ENCODE assay signal across 8 cellular contexts in the genomic region with DNA sequence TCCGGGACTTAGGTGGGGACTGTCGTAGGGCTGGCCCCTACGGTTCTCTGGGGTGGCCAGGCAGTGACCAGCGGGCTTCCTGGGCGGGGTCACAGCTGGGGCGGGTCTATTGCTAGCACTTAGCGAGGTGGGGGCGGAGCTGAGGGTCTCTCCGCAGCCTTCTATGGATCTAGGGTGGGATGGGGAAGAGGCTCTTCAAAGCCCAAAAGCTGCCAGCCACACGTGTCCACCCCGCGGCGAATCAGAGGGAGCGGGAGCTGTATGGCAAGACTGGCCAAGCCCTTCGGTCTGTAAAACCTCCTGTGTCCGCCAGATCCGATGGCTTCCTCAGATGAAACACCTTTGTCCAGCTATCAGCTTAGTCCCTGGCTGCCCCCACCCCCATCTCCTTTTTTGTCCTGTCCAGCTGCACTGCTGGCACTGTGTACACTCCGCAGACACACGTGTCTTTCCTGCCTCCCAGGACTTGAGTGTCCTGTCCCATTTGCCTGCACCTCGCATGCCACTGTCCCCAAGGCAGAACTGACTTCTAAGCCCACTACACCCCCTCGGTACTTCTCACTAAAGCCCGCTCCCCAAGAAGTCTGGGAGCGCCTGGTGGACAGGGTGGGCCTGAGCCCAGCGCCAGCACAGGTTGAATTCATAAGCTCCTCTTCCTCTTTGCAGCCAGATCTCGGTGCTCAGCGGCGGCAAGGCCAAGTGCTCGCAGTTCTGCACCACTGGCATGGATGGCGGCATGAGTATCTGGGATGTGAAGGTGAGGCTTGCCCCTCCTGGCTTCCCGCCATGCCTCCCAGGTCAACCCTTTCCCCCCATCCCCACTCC. TPM values are rescaled to one million over a fixed set of nuclear protein-coding genes. Genes with fewer than 3 reads are reported as not detected.
DNase-seq lines count a peak whose midpoint lies in the region; ATAC-seq and TF ChIP-seq lines count a peak whose summit lies in the region.

No MANE protein-coding gene starts in this region.

- H3K27ac ChIP-seq in SK-N-MC, result no peak overlapping the region

- DNase-seq in NCI-H524 (lab: John Stamatoyannopoulos, UW), result peak; percentile 12 to 69
- no peak for DNase-seq in NCI-H524 treated with DMSO at 0.1 percent for 48 hours (lab: John Stamatoyannopoulos, UW)
- DNase-seq in SK-N-MC (ENCODE audit: low read depth, low spot score), result no peak
- DNase-seq in glutamatergic neuron, result peak; percentile 87
- DNase-seq in progenitor cell of endocrine pancreas (ENCODE audit: low spot score, unreplicated experiment), result peak; percentile 54
- DNase-seq in NK-92 (lab: John Stamatoyannopoulos, UW; ENCODE audit: unreplicated experiment), result no peak

- peaks cover 10% of the 10 kb centered on the region for H3K27me3 Mint-ChIP-seq in glutamatergic neuron (ENCODE audit: unreplicated experiment)
- no peaks in the 10 kb centered on the region for H3K27me3 Mint-ChIP-seq in progenitor cell of endocrine pancreas

- H3K36me3 ChIP-seq in SK-N-MC (ENCODE audit: insufficient read depth, low read length), result peaks cover 22% of the 10 kb centered on the region; the same call in 1 of the 2 replicates

- no peaks in the 10 kb centered on the region for H3K36me3 Mint-ChIP-seq in glutamatergic neuron (ENCODE audit: unreplicated experiment)
- peaks cover 8% of the 10 kb centered on the region for H3K36me3 Mint-ChIP-seq in progenitor cell of endocrine pancreas (ENCODE audit: insufficient read depth)

- H3K4me3 ChIP-seq in SK-N-MC, result peak overlapping the region; percentile 78

- H3K27ac Mint-ChIP-seq in glutamatergic neuron (ENCODE audit: unreplicated experiment) (peak overlapping the region; percentile 86), progenitor cell of endocrine pancreas (peak overlapping the region; percentile 98)

- peaks cover 6% of the 10 kb centered on the region for H3K9me3 Mint-ChIP-seq in glutamatergic neuron (ENCODE audit: unreplicated experiment)
- no peaks in the 10 kb centered on the region for H3K9me3 Mint-ChIP-seq in progenitor cell of endocrine pancreas (ENCODE audit: low read depth)

- H3K4me3 Mint-ChIP-seq in glutamatergic neuron (ENCODE audit: unreplicated experiment) (peak overlapping the region; percentile 93), progenitor cell of endocrine pancreas (ENCODE audit: low read depth) (peak overlapping the region; percentile 90)

- no peaks in the 10 kb centered on the region for H3K9me3 ChIP-seq in SK-N-MC (ENCODE audit: low read depth, low read length)

- H3K9ac ChIP-seq in SK-N-MC (ENCODE audit: insufficient read length), result peak overlapping the region; percentile 19

- H3K4me1 Mint-ChIP-seq in glutamatergic neuron (ENCODE audit: low read depth, unreplicated experiment), result no peaks in the 10 kb centered on the region
- peaks cover 6% of the 10 kb centered on the region for H3K4me1 Mint-ChIP-seq in progenitor cell of endocrine pancreas (ENCODE audit: low read depth)

- ATAC-seq in GM18870 (IDR thresholded peaks at IDR 0.05; ENCODE audit: unreplicated experiment) (no peak), HG03196 (IDR thresholded peaks at IDR 0.05; ENCODE audit: unreplicated experiment) (no peak)

- TF ChIP-seq CTCF in glutamatergic neuron (IDR thresholded peaks at IDR 0.05; ENCODE audit: partially characterized antibody, unreplicated experiment) (no peak), progenitor cell of endocrine pancreas (IDR thresholded peaks at IDR 0.05; ENCODE audit: unreplicated experiment) (no peak)

RNA-seq across cellular contexts. Expression of a gene that starts 14.8 kb away (rescaled TPM):
- total RNA-seq in glutamatergic neuron (ENCODE audit: unreplicated experiment) (134 TPM), progenitor cell of endocrine pancreas (128 TPM in 2 replicates)

RNA-seq across cellular contexts. Expression of a gene that starts 15.2 kb away (rescaled TPM):
- total RNA-seq in glutamatergic neuron (ENCODE audit: unreplicated experiment), result 73.9 TPM
- total RNA-seq in progenitor cell of endocrine pancreas, result 97.2 and 102 TPM in 2 replicates

RNA-seq across cellular contexts. Expression of a gene that starts 19.0 kb away (rescaled TPM):
- 9.5 TPM for total RNA-seq in glutamatergic neuron (ENCODE audit: unreplicated experiment)
- 27.5 and 28.2 TPM in 2 replicates for total RNA-seq in progenitor cell of endocrine pancreas

RNA-seq across cellular contexts. Expression of a gene that starts 45.0 kb away (rescaled TPM):
- total RNA-seq in glutamatergic neuron (ENCODE audit: unreplicated experiment) (5.5 TPM), progenitor cell of endocrine pancreas (12.0 and 16.8 TPM in 2 replicates)

RNA-seq across cellular contexts. Expression of a gene that starts 45.2 kb away (rescaled TPM):
- total RNA-seq in glutamatergic neuron (ENCODE audit: unreplicated experiment), result 106 TPM
- 77.4 and 86.9 TPM in 2 replicates for total RNA-seq in progenitor cell of endocrine pancreas

Comparison
In these comparisons a context has a peak if more than half of its experiments do, and no peak if none do; other contexts are left out.
1. DNase-seq: peak in NCI-H524 (2 of 2), glutamatergic neuron (single experiment) and progenitor cell of endocrine pancreas (single experiment); none in NCI-H524 treated with DMSO at 0.1 percent for 48 hours (single experiment), SK-N-MC (single experiment) and NK-92 (single experiment).